9 cellular contexts compared by ENCODE assay signal in genomic region chr13:110913911-110914292, GRCh38. TPM values are rescaled to one million over a fixed set of nuclear protein-coding genes. Genes with fewer than 3 reads are reported as not detected.
DNase-seq lines count a peak whose midpoint lies in the region; ATAC-seq, FAIRE-seq and TF ChIP-seq lines count a peak whose summit lies in the region.
"Had no signal": no experiment of that assay in that cellular context is flagged by ENCODE, and none has a peak within 500 bp of the region (broad histone marks: within the 10 kb centered on the region; RNA-seq: fewer than 3 reads in every experiment).

No MANE protein-coding gene starts in this region.

- peak overlapping the region; percentile 97 for H3K9ac ChIP-seq in skeletal muscle satellite cell (ENCODE audit: low read depth, low read length)

- TF ChIP-seq CTCF in activated B cell treated with CpG ODN at 0.5 μM for 24 hours (IDR thresholded peaks at IDR 0.05), result no peak
- TF ChIP-seq CTCF in left ventricle myocardium inferior (IDR thresholded peaks at IDR 0.05; ENCODE audit: borderline replicate concordance), result no peak

- H3K9me3 Mint-ChIP-seq in activated naive CD4-positive, alpha-beta T cell treated with anti-CD3 and anti-CD28 coated beads, Interleukin-2, amount 50 U/mL, for 24 hours, result no peaks in the 10 kb centered on the region
- H3K9me3 Mint-ChIP-seq in activated B cell treated with CpG ODN at 0.5 μM for 24 hours, result no peaks in the 10 kb centered on the region

- peaks cover 64% of the 10 kb centered on the region for H3K4me1 Mint-ChIP-seq in activated naive CD4-positive, alpha-beta T cell treated with anti-CD3 and anti-CD28 coated beads, Interleukin-2, amount 50 U/mL, for 24 hours
- H3K4me1 Mint-ChIP-seq in activated B cell treated with CpG ODN at 0.5 μM for 24 hours, result peaks cover 61% of the 10 kb centered on the region

- H3K4me3 Mint-ChIP-seq in activated naive CD4-positive, alpha-beta T cell treated with anti-CD3 and anti-CD28 coated beads, Interleukin-2, amount 50 U/mL, for 24 hours, result peak overlapping the region; percentile 95
- peak overlapping the region; percentile 89 for H3K4me3 Mint-ChIP-seq in activated B cell treated with CpG ODN at 0.5 μM for 24 hours

- H3K9me3 ChIP-seq in left ventricle myocardium inferior (replicated peaks) (no peaks in the 10 kb centered on the region), skeletal muscle satellite cell (replicated peaks; ENCODE audit: low read length) (no peaks in the 10 kb centered on the region)

- peak; percentile 3 for ATAC-seq in activated B cell treated with CpG ODN at 0.5 μM for 24 hours (ENCODE audit: low read depth)

- FAIRE-seq in HTR-8/SVneo (lab: Jason Lieb, UNC), result no peak
- FAIRE-seq: endometrium had no signal

- H3K27me3 Mint-ChIP-seq in activated naive CD4-positive, alpha-beta T cell treated with anti-CD3 and anti-CD28 coated beads, Interleukin-2, amount 50 U/mL, for 24 hours, result no peaks in the 10 kb centered on the region
- no peaks in the 10 kb centered on the region for H3K27me3 Mint-ChIP-seq in activated B cell treated with CpG ODN at 0.5 μM for 24 hours

- H3K27ac ChIP-seq in left ventricle myocardium inferior (replicated peaks), result peak overlapping the region; percentile 100

- POLR2A ChIA-PET in activated B cell treated with CpG ODN at 0.5 μM for 24 hours (lab: Charles Lee), result interaction anchor here (0.5 to 3.7 kb wide), 17 partner anchors 8 to 1987 kb away, joined by 3 to 37 read pairs (median 5); partner anchors contain the start of genes CARS2, ING1 and RAB20

- peak overlapping the region; percentile 93 for H3K27ac Mint-ChIP-seq in activated naive CD4-positive, alpha-beta T cell treated with anti-CD3 and anti-CD28 coated beads, Interleukin-2, amount 50 U/mL, for 24 hours
- peak overlapping the region; percentile 89 for H3K27ac Mint-ChIP-seq in activated B cell treated with CpG ODN at 0.5 μM for 24 hours

- H3K36me3 ChIP-seq in left ventricle myocardium inferior (peaks cover 11% of the 10 kb centered on the region), skeletal muscle satellite cell (ENCODE audit: insufficient read depth, low read length) (peaks cover 16% of the 10 kb centered on the region)

- intact Hi-C loops in activated B cell treated with CpG ODN at 0.5 μM for 24 hours (cut with micrococcal nuclease) (loop anchor here (1.0 to 2.0 kb wide), 3 partner anchors 9 to 133 kb away; no protein-coding TSS in a partner anchor), left ventricle myocardium inferior (cut with micrococcal nuclease) (no loop called here)

- CTCF ChIA-PET in activated B cell treated with CpG ODN at 0.5 μM for 24 hours (lab: Charles Lee), result interaction anchor here (0.5 to 1.5 kb wide), 6 partner anchors 10 to 154 kb away, joined by 3 to 7 read pairs (median 4); no protein-coding TSS in a partner anchor

- H3K36me3 Mint-ChIP-seq in activated naive CD4-positive, alpha-beta T cell treated with anti-CD3 and anti-CD28 coated beads, Interleukin-2, amount 50 U/mL, for 24 hours, result peaks cover 9% of the 10 kb centered on the region
- H3K36me3 Mint-ChIP-seq in activated B cell treated with CpG ODN at 0.5 μM for 24 hours (ENCODE audit: low read depth), result peaks cover 26% of the 10 kb centered on the region

- DNase-seq in activated naive CD4-positive, alpha-beta T cell (lab: John Stamatoyannopoulos, UW), result no peak
- DNase-seq in activated B cell treated with CpG ODN at 0.5 μM for 24 hours (no peak), left ventricle myocardium inferior (no peak), NCI-H187 treated with DMSO at 0.1 percent for 48 hours (lab: John Stamatoyannopoulos, UW) (no peak), HTR-8/SVneo (ENCODE audit: insufficient read length, low spot score) (no peak), mucosa of gallbladder (ENCODE audit: low spot score) (no peak)

- H3K4me2 ChIP-seq in skeletal muscle satellite cell (ENCODE audit: low read length), result peak overlapping the region; percentile 96

- peaks cover 75% of the 10 kb centered on the region for H3K4me1 ChIP-seq in left ventricle myocardium inferior
- H3K4me1 ChIP-seq in skeletal muscle satellite cell (ENCODE audit: control insufficient read depth, insufficient read depth, low read length), result peaks cover 47% of the 10 kb centered on the region

- H3K4me3 ChIP-seq in left ventricle myocardium inferior, result peak overlapping the region; percentile 95
- H3K4me3 ChIP-seq in skeletal muscle satellite cell (ENCODE audit: low read length), result peak overlapping the region; percentile 100

- no peaks in the 10 kb centered on the region for H3K27me3 ChIP-seq in left ventricle myocardium inferior (ENCODE audit: low read depth)
- H3K27me3 ChIP-seq in skeletal muscle satellite cell (ENCODE audit: control insufficient read depth, insufficient read depth, low read length), result no peaks in the 10 kb centered on the region

RNA-seq across cellular contexts. Expression of gene ANKRD10, which starts 1.0 kb away (rescaled TPM):
- total RNA-seq in activated B cell treated with CpG ODN at 0.5 μM for 24 hours (212 and 256 TPM in 2 replicates), left ventricle myocardium inferior (45.9 TPM), mucosa of gallbladder (139 TPM)
- 44.1 and 46.9 TPM in 2 replicates for total RNA-seq in skeletal muscle satellite cell (2012; rRNA removed)
